Comparison of ENCODE assay signal across 21 cellular contexts in genomic region chr6:121157913-121158312, GRCh38.
DNase-seq lines count a peak whose midpoint lies in the region; ATAC-seq, FAIRE-seq and TF ChIP-seq lines count a peak whose summit lies in the region.
"Had no signal": no experiment of that assay in that cellular context is flagged by ENCODE, and none has a peak within 500 bp of the region (broad histone marks: within the 10 kb centered on the region; RNA-seq: fewer than 3 reads in every experiment).

No MANE protein-coding gene starts in this region.

- H3K36me3 ChIP-seq in bronchial epithelial cell (ENCODE audit: control insufficient read depth, insufficient read depth, low read length), result no peaks in the 10 kb centered on the region

- CTCF ChIA-PET in AG04449 (lab: Yijun Ruan, JAX), result no interaction called here

- FAIRE-seq in bronchial epithelial cell (lab: Jason Lieb, UNC) (no peak), H54 (lab: Jason Lieb, UNC) (no peak)
- FAIRE-seq: D721Med had no signal

- POLR2A ChIA-PET in AG04449 (lab: Yijun Ruan, JAX), result no interaction called here

- no peak for ATAC-seq in GM18867 (IDR thresholded peaks at IDR 0.05; ENCODE audit: unreplicated experiment)
- ATAC-seq: CD8-positive, alpha-beta T cell had no signal

- TF ChIP-seq POLR2A in H54 (IDR thresholded peaks at IDR 0.05; ENCODE audit: low read depth, low read length), result no peak

- H3K4me3 ChIP-seq in AG04449 (ENCODE audit: low read depth, low read length) (no peak overlapping the region), bronchial epithelial cell (ENCODE audit: low read depth, low read length) (no peak overlapping the region), fibroblast of the aortic adventitia (ENCODE audit: low read depth, low read length) (no peak overlapping the region)
- H3K4me3 ChIP-seq: BLaER1 had no signal

- TF ChIP-seq CTCF in AG04449 (IDR thresholded peaks at IDR 0.05; ENCODE audit: insufficient read depth, low read length, missing control alignments), result no peak
- TF ChIP-seq CTCF in bronchial epithelial cell (IDR thresholded peaks at IDR 0.05; ENCODE audit: insufficient read depth, low read length, severe bottlenecking), result no peak
- no peak for TF ChIP-seq CTCF in fibroblast of the aortic adventitia (IDR thresholded peaks at IDR 0.05; ENCODE audit: insufficient read depth, low read length)

- H3K27me3 ChIP-seq in bronchial epithelial cell (ENCODE audit: control insufficient read depth, insufficient read depth, low read length), result no peaks in the 10 kb centered on the region
- H3K27me3 ChIP-seq: BLaER1 had no signal

- DNase-seq in AG04449 (ENCODE audit: low read depth, low spot score), result peak; percentile 3
- DNase-seq in HCEC 1CT, result peak; percentile 36
- peak; percentile 23 for DNase-seq in bronchial epithelial cell (ENCODE audit: low read depth)
- peak; percentile 43 for DNase-seq in fibroblast of the aortic adventitia (ENCODE audit: low read depth)
- no peak for DNase-seq in mucosa of gallbladder (ENCODE audit: low spot score)
- DNase-seq in stimulated activated CD4-positive, alpha-beta T cell treated with anti-CD3 and anti-CD28 coated beads, Interleukin-4, amount 100 ng/mL, for 24 hours, result no peak
- no peak for DNase-seq in H54 (ENCODE audit: insufficient read length, low spot score)
- DNase-seq: CD8-positive, alpha-beta T cell; DMS79 treated with DMSO at 0.1 percent for 48 hours; H9; Karpas-422; MM.1S; NCI-H1105 treated with DMSO at 0.1 percent for 48 hours; NCI-H187 treated with DMSO at 0.1 percent for 48 hours; NCI-H2171; NCI-H446; NK-92 treated with Interleukin-12 subunit alpha and Interleukin-12 subunit beta, amount 100 ng/mL, for 24 hours; SIG-M5 had no signal

Comparison
In these comparisons a context has a peak if more than half of its experiments do, and no peak if none do; other contexts are left out.
1. DNase-seq: peak in AG04449 (single experiment), HCEC 1CT (single experiment), bronchial epithelial cell (single experiment) and fibroblast of the aortic adventitia (single experiment); none in mucosa of gallbladder (single experiment), stimulated activated CD4-positive, alpha-beta T cell treated with anti-CD3 and anti-CD28 coated beads, Interleukin-4, amount 100 ng/mL, for 24 hours (single experiment) and H54 (single experiment).